ENCODE assay signal across 11 cellular contexts in genomic region chr16:67243481-67243880, GRCh38. TPM values are rescaled to one million over a fixed set of nuclear protein-coding genes. Genes with fewer than 3 reads are reported as not detected.
A peak's percentile ranks its signal among the peaks of the same experiment; 100 is the strongest.
DNase-seq lines count a peak whose midpoint lies in the region; ATAC-seq, FAIRE-seq and TF ChIP-seq lines count a peak whose summit lies in the region.
"Had no signal": no experiment of that assay in that cellular context is flagged by ENCODE, and none has a peak within 500 bp of the region (broad histone marks: within the 10 kb centered on the region; RNA-seq: fewer than 3 reads in every experiment).

No MANE protein-coding gene starts in this region.

- H3K4me1 ChIP-seq in BLaER1 (peaks cover 62% of the 10 kb centered on the region), MM.1S (ENCODE audit: low read length) (peaks cover 30% of the 10 kb centered on the region)

- FAIRE-seq in urothelium cell line (lab: Jason Lieb, UNC), result no peak

- H3K4me3 ChIP-seq in BLaER1, result peak overlapping the region; percentile 92
- H3K4me3 ChIP-seq in MM.1S (ENCODE audit: low read length), result peak overlapping the region; percentile 93; the same call in 1 of the 2 replicates

- H3K9ac ChIP-seq in BLaER1, result peak overlapping the region; percentile 84
- H3K9ac ChIP-seq in MM.1S (ENCODE audit: low read length), result peak overlapping the region; percentile 80; the same call in 1 of the 2 replicates

- H3K9me3 ChIP-seq in BLaER1 (no peaks in the 10 kb centered on the region), MM.1S (replicated peaks; ENCODE audit: insufficient read depth, low read length) (no peaks in the 10 kb centered on the region)

- H3K36me3 ChIP-seq in BLaER1 (peaks cover 35% of the 10 kb centered on the region), MM.1S (replicated peaks; ENCODE audit: insufficient read depth, low read length) (no peaks in the 10 kb centered on the region)

- H3K4me2 ChIP-seq in BLaER1 (peak overlapping the region; percentile 100), MM.1S (ENCODE audit: low read depth, low read length) (peak overlapping the region; percentile 79)

- peak overlapping the region; percentile 99 for H3K4me3 Mint-ChIP-seq in natural killer cell treated with Interleukin-12 subunit alpha and Interleukin-12 subunit beta and Interleukin-15 and Interleukin-18, amount 100 ng/mL, for 72 hours

- H3K9me3 Mint-ChIP-seq in natural killer cell treated with Interleukin-12 subunit alpha and Interleukin-12 subunit beta and Interleukin-15 and Interleukin-18, amount 100 ng/mL, for 72 hours, result no peaks in the 10 kb centered on the region
- H3K9me3 Mint-ChIP-seq: activated CD4-positive, alpha-beta T cell treated with anti-CD3 and anti-CD28 coated beads, Interleukin-2, amount 10 ng/mL, durations not matched to agents 7 days and 5 days had no signal

- H3F3A ChIP-seq in MM.1S (ENCODE audit: insufficient read depth, low read length), result peaks cover 44% of the 10 kb centered on the region

- H3K9me2 ChIP-seq in MM.1S (replicated peaks; ENCODE audit: insufficient read depth, low read length), result no peaks in the 10 kb centered on the region

- DNase-seq in MM.1S (no peak), dermis blood vessel endothelial cell (peak; percentile 32), urothelium cell line (ENCODE audit: low spot score) (no peak), epidermal melanocyte (ENCODE audit: insufficient read length, low spot score) (no peak), dedifferentiated amniotic fluid mesenchymal stem cell (ENCODE audit: extremely low spot score) (no peak)
- DNase-seq in natural killer cell treated with Interleukin-12 subunit alpha and Interleukin-12 subunit beta and Interleukin-15 and Interleukin-18, amount 100 ng/mL, for 72 hours (ENCODE audit: low spot score), result no peak
- DNase-seq: activated CD4-positive, alpha-beta T cell treated with anti-CD3 and anti-CD28 coated beads, Interleukin-2, amount 10 ng/mL, durations not matched to agents 7 days and 5 days; DND-41; NCI-H2227 treated with DMSO at 0.1 percent for 48 hours had no signal

- H4K20me1 ChIP-seq in BLaER1, result peaks cover 74% of the 10 kb centered on the region
- H4K20me1 ChIP-seq in MM.1S (ENCODE audit: insufficient read depth, low read length), result no peaks in the 10 kb centered on the region

- H3K27ac ChIP-seq in BLaER1 (peak overlapping the region; percentile 84), MM.1S (ENCODE audit: low read length) (peak overlapping the region; percentile 85; the same call in 1 of the 2 replicates)

- no peak overlapping the region for H2AFZ ChIP-seq in MM.1S (ENCODE audit: low read length)

- no peak for ATAC-seq in natural killer cell treated with Interleukin-12 subunit alpha and Interleukin-12 subunit beta and Interleukin-15 and Interleukin-18, amount 100 ng/mL, for 72 hours
- no peak for ATAC-seq in GM21381 (IDR thresholded peaks at IDR 0.05; ENCODE audit: unreplicated experiment)

- TF ChIP-seq CTCF in MM.1S (IDR thresholded peaks at IDR 0.05; ENCODE audit: low read length), result no peak

- H3K27ac Mint-ChIP-seq in natural killer cell treated with Interleukin-12 subunit alpha and Interleukin-12 subunit beta and Interleukin-15 and Interleukin-18, amount 100 ng/mL, for 72 hours, result peak overlapping the region; percentile 95 to 99

- no peaks in the 10 kb centered on the region for H3K27me3 Mint-ChIP-seq in natural killer cell treated with Interleukin-12 subunit alpha and Interleukin-12 subunit beta and Interleukin-15 and Interleukin-18, amount 100 ng/mL, for 72 hours

- H3K27me3 ChIP-seq in BLaER1 (peaks cover 4% of the 10 kb centered on the region; the same call in 1 of the 2 replicates), MM.1S (replicated peaks; ENCODE audit: insufficient read depth, low read length) (no peaks in the 10 kb centered on the region)

- peaks cover 50 to 51% of the 10 kb centered on the region in 2 donors for H3K4me1 Mint-ChIP-seq in natural killer cell treated with Interleukin-12 subunit alpha and Interleukin-12 subunit beta and Interleukin-15 and Interleukin-18, amount 100 ng/mL, for 72 hours (ENCODE audit: low read depth in 2 of 2)

- H3K79me2 ChIP-seq in MM.1S (ENCODE audit: low read length), result peaks cover 63% of the 10 kb centered on the region

- no peaks in the 10 kb centered on the region for H3K36me3 Mint-ChIP-seq in natural killer cell treated with Interleukin-12 subunit alpha and Interleukin-12 subunit beta and Interleukin-15 and Interleukin-18, amount 100 ng/mL, for 72 hours

RNA-seq across cellular contexts. Expression of gene FHOD1, which starts 3.8 kb away (rescaled TPM):
- 25.5 and 37.4 TPM in 2 replicates for total RNA-seq in dermis blood vessel endothelial cell
- total RNA-seq in natural killer cell treated with Interleukin-12 subunit alpha and Interleukin-12 subunit beta and Interleukin-15 and Interleukin-18, amount 100 ng/mL, for 72 hours, result 100 to 1,000 TPM; 156 to 160 TPM

RNA-seq across cellular contexts. Expression of gene SLC9A5, which starts 5.3 kb away (rescaled TPM):
- total RNA-seq in dermis blood vessel endothelial cell, result 0.56 and 1.2 TPM in 2 replicates
- 1 to 10 TPM; 1.4 to 5.9 TPM for total RNA-seq in natural killer cell treated with Interleukin-12 subunit alpha and Interleukin-12 subunit beta and Interleukin-15 and Interleukin-18, amount 100 ng/mL, for 72 hours

RNA-seq across cellular contexts. Expression of gene TMEM208, which starts 16.6 kb away (rescaled TPM):
- 21.1 and 31.7 TPM in 2 replicates for total RNA-seq in dermis blood vessel endothelial cell
- 10 to 100 TPM; 55.1 to 56.1 TPM for total RNA-seq in natural killer cell treated with Interleukin-12 subunit alpha and Interleukin-12 subunit beta and Interleukin-15 and Interleukin-18, amount 100 ng/mL, for 72 hours

RNA-seq across cellular contexts. Expression of gene PLEKHG4, which starts 35.9 kb away (rescaled TPM):
- 10.0 and 16.5 TPM in 2 replicates for total RNA-seq in dermis blood vessel endothelial cell
- 1 to 10 TPM; 5.8 to 8.7 TPM for total RNA-seq in natural killer cell treated with Interleukin-12 subunit alpha and Interleukin-12 subunit beta and Interleukin-15 and Interleukin-18, amount 100 ng/mL, for 72 hours

RNA-seq across cellular contexts. Expression of gene ELMO3, which starts 44.5 kb away (rescaled TPM):
- 0.74 and 1.9 TPM in 2 replicates for total RNA-seq in dermis blood vessel endothelial cell
- 10 to 100 TPM in 1 of 2 donors, 1 to 10 TPM in 1; 3.6 to 13.9 TPM for total RNA-seq in natural killer cell treated with Interleukin-12 subunit alpha and Interleukin-12 subunit beta and Interleukin-15 and Interleukin-18, amount 100 ng/mL, for 72 hours
